Comparison of ENCODE assay signal across 18 cellular contexts in the genomic region with DNA sequence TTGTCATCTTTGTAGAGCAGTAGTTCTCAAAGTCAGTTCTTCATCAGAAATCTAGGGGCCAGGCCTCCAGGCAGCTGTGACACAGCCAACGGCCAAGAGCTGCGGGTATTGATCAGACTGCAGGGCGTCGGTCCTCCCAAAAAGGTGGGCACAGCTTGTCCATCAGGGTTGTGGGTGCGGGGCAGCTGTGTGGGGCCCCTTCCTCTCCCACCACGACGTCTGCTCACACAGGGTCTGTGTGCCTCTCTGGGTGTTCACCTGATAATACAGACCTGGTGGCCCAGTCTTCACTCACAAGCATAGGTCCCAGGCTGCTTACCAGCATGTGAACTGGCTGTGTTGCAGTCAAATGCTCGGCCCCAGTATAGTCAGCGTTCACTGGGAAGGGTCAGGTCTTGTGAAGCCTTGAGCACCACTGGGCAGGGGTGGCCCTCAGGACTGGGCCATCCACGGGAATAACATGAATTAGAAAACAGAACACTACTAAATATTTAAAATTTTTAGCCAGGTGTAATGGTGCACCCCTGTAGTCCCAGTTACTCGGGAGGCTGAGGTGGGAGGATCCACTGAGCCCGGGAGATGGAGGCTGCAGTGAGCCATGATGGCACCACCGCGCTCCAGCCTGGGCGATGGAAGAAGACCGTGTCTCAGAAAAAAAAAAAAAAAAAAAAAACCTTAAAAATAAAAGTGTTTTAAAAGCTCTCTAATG.
DNase-seq lines count a peak whose midpoint lies in the region; ATAC-seq and TF ChIP-seq lines count a peak whose summit lies in the region.
"Had no signal": no experiment of that assay in that cellular context is flagged by ENCODE, and none has a peak within 500 bp of the region (broad histone marks: within the 10 kb centered on the region; RNA-seq: fewer than 3 reads in every experiment).

No MANE protein-coding gene starts in this region.

- ATAC-seq in Right ventricle myocardium superior (ENCODE audit: poor library complexity): no peak
- ATAC-seq in heart right ventricle: no peak
- ATAC-seq in PC-3: 0 out of 2 replicates have a peak, but pooled peaks have one; percentile 14
- no peak for ATAC-seq in HG02840 (IDR thresholded peaks at IDR 0.05; ENCODE audit: low FRiP score, unreplicated experiment)

- peak; percentile 15 for DNase-seq in Right ventricle myocardium superior
- no peak for DNase-seq in heart right ventricle
- no peak for DNase-seq in PC-3
- DNase-seq in mesenteric fat pad (ENCODE audit: low spot score): peak; percentile 77
- no peak for DNase-seq in type B pancreatic cell (ENCODE audit: extremely low spot score, unreplicated experiment)
- no peak for DNase-seq in NCI-H1436 (lab: John Stamatoyannopoulos, UW)
- DNase-seq in CD1c-positive myeloid dendritic cell (ENCODE audit: extremely low spot score): no peak
- DNase-seq: AML-193, DMS53, KG1, NCI-H1436 treated with DMSO at 0.1 percent for 48 hours, NCI-H2029 treated with DMSO at 0.1 percent for 48 hours, NCI-H2171 treated with DMSO at 0.1 percent for 48 hours, NCI-H446 treated with DMSO at 0.1 percent for 48 hours, NCI-H748 treated with DMSO at 0.1 percent for 48 hours had no signal

- H3K4me3 ChIP-seq in heart right ventricle (no peak overlapping the region), PC-3 (ENCODE audit: low read length) (no peak overlapping the region)
- H3K4me3 ChIP-seq: SK-N-MC had no signal

- no peaks in the 10 kb centered on the region for H3K79me2 ChIP-seq in PC-3 (ENCODE audit: low read length)

- H3K4me1 ChIP-seq in heart right ventricle (peaks cover 0 to 23% (median 13%) of the 10 kb centered on the region in 9 donors), PC-3 (ENCODE audit: insufficient read depth, low read length) (no peaks in the 10 kb centered on the region; the same call in 1 of the 2 replicates)

- H3K36me3 ChIP-seq in heart right ventricle (no peaks in the 10 kb centered on the region), PC-3 (ENCODE audit: low read depth, low read length) (no peaks in the 10 kb centered on the region)

- CTCF ChIA-PET in PC-3 (lab: Charles Lee): no interaction called here

- H3K27me3 ChIP-seq in heart right ventricle (no peaks in the 10 kb centered on the region), PC-3 (ENCODE audit: low read length) (no peaks in the 10 kb centered on the region)

- no peaks in the 10 kb centered on the region for H4K20me1 ChIP-seq in PC-3 (ENCODE audit: low read length)

- peak overlapping the region; percentile 81 for H3K27ac Mint-ChIP-seq in type B pancreatic cell
- H3K27ac Mint-ChIP-seq: CD4-positive, alpha-beta T cell had no signal

- POLR2A ChIA-PET in PC-3 (lab: Charles Lee; ENCODE audit: unreplicated experiment): no interaction called here

- H3K9me2 ChIP-seq in PC-3 (replicated peaks; ENCODE audit: low read length): no peaks in the 10 kb centered on the region

- BruUV-seq in PC-3 (replicated peaks; lab: Mats Ljungman, UMichigan): no TSS peak

- H3K27me3 Mint-ChIP-seq in type B pancreatic cell: no peaks in the 10 kb centered on the region
- H3K27me3 Mint-ChIP-seq: CD4-positive, alpha-beta T cell had no signal

- peaks cover 8% of the 10 kb centered on the region for H3K36me3 Mint-ChIP-seq in type B pancreatic cell

- H3K27ac ChIP-seq in heart right ventricle: no peak overlapping the region
- H3K27ac ChIP-seq in PC-3 (ENCODE audit: low read length): no peak overlapping the region
- H3K27ac ChIP-seq: SK-N-MC had no signal

- no peak overlapping the region for H3K9ac ChIP-seq in PC-3 (ENCODE audit: low read length)

- H3K4me2 ChIP-seq in PC-3 (ENCODE audit: low read length): no peak overlapping the region

- peaks cover 6% of the 10 kb centered on the region for H3K9me3 Mint-ChIP-seq in type B pancreatic cell

- H2AFZ ChIP-seq in PC-3 (ENCODE audit: low read length): no peak overlapping the region

- WGBS in heart right ventricle, 2 donors: 87 to 89% methylated on average over 16 of the region's 16 CpGs

- intact Hi-C loops in Right ventricle myocardium superior (cut with DNase I): loop anchor here (10.0 kb wide), 1 partner anchor 207 kb away; no protein-coding TSS in a partner anchor
- intact Hi-C loops in heart right ventricle (cut with DNase I): loop anchor here in 1 of 10 donors (5.0 kb wide), 1 partner anchor 280 kb away; no protein-coding TSS in a partner anchor
- intact Hi-C loops in PC-3 (cut with micrococcal nuclease): no loop called here

- no peaks in the 10 kb centered on the region for H3F3A ChIP-seq in PC-3 (ENCODE audit: low read length, unreplicated experiment)

- H3K4me3 Mint-ChIP-seq in type B pancreatic cell: no peak overlapping the region
- H3K4me3 Mint-ChIP-seq: CD4-positive, alpha-beta T cell had no signal

- H3K9me3 ChIP-seq in heart right ventricle (peaks cover 0 to 13% (median 0%) of the 10 kb centered on the region in 11 donors), PC-3 (ENCODE audit: low read length) (no peaks in the 10 kb centered on the region)

- TF ChIP-seq CTCF in heart right ventricle (IDR thresholded peaks at IDR 0.05) (no peak), PC-3 (conservative IDR thresholded peaks at IDR 0.05; ENCODE audit: low read depth, low read length) (no peak), type B pancreatic cell (conservative IDR thresholded peaks at IDR 0.05) (no peak)

- no peaks in the 10 kb centered on the region for H3K4me1 Mint-ChIP-seq in type B pancreatic cell (ENCODE audit: unreplicated experiment)

Comparison
In these comparisons a context has a peak if more than half of its experiments do, and no peak if none do; other contexts are left out.
1. DNase-seq: peak in Right ventricle myocardium superior (single experiment) and mesenteric fat pad (single experiment); none in heart right ventricle (0 of 2), PC-3 (single experiment), type B pancreatic cell (single experiment), NCI-H1436 (single experiment) and CD1c-positive myeloid dendritic cell (single experiment).